8 cellular contexts compared by ENCODE assay signal in genomic region chrX:53321216-53321942, GRCh38. TPM values are rescaled to one million over a fixed set of nuclear protein-coding genes. Genes with fewer than 3 reads are reported as not detected.
DNase-seq lines count a peak whose midpoint lies in the region; ATAC-seq and TF ChIP-seq lines count a peak whose summit lies in the region.

No MANE protein-coding gene starts in this region.

- no peak overlapping the region for H3K56ac ChIP-seq in H9 (ENCODE audit: insufficient read length, low read depth, low read length)

- H3K18ac ChIP-seq in H9 (ENCODE audit: insufficient read length, low read depth, low read length) = no peak overlapping the region

- H3K4me1 Mint-ChIP-seq in H9 = peaks cover 35 to 42% of the 10 kb centered on the region in 2 experiments
- H3K4me1 Mint-ChIP-seq in activated B cell treated with CpG ODN at 0.5 μM for 24 hours = peaks cover 19% of the 10 kb centered on the region
- H3K4me1 Mint-ChIP-seq in progenitor cell of endocrine pancreas (ENCODE audit: low read depth) = peaks cover 22% of the 10 kb centered on the region

- H2BK12ac ChIP-seq in H9 (ENCODE audit: insufficient read length, low read depth, low read length) = no peak overlapping the region

- no peak overlapping the region for H2AFZ ChIP-seq in H9 (ENCODE audit: low read length)

- H3K23me2 ChIP-seq in H9 (ENCODE audit: insufficient read length, low read depth, low read length, poor library complexity, severe bottlenecking) = peaks cover 8% of the 10 kb centered on the region

- ATAC-seq in activated B cell treated with CpG ODN at 0.5 μM for 24 hours (ENCODE audit: low read depth) = peak; percentile 47
- peak; percentile 79 for ATAC-seq in Right ventricle myocardium inferior
- ATAC-seq in HG02642 (IDR thresholded peaks at IDR 0.05; ENCODE audit: poor library complexity, unreplicated experiment) = no peak

- H3K14ac ChIP-seq in H9 (ENCODE audit: insufficient read depth, low read length) = no peak overlapping the region; the same call in 1 of the 2 replicates

- no peak overlapping the region for H3K23ac ChIP-seq in H9 (ENCODE audit: insufficient read length, low read depth, low read length)

- H2BK5ac ChIP-seq in H9 (ENCODE audit: insufficient read length, low read length) = no peak overlapping the region

- H3K36me3 Mint-ChIP-seq in H9 (ENCODE audit: insufficient read depth in 1 of 3, low read depth in 3 of 3) (peaks cover 2 to 12% (median 5%) of the 10 kb centered on the region in 3 experiments; a peak in 4 of 7 replicates), activated B cell treated with CpG ODN at 0.5 μM for 24 hours (ENCODE audit: low read depth) (no peaks in the 10 kb centered on the region), progenitor cell of endocrine pancreas (ENCODE audit: insufficient read depth) (no peaks in the 10 kb centered on the region)

- no peak overlapping the region for H2BK120ac ChIP-seq in H9 (ENCODE audit: low read depth, low read length, poor library complexity, severe bottlenecking)

- no CpG with 5 or more reads among the region's 60 CpGs for WGBS in H9 (ENCODE audit: extremely low coverage, insufficient read length, low lambda C conversion rate)

- H3K4me1 ChIP-seq in H9 (ENCODE audit: insufficient read depth, low read length) = peaks cover 3% of the 10 kb centered on the region; the same call in 1 of the 2 replicates

- POLR2A ChIA-PET in activated B cell treated with CpG ODN at 0.5 μM for 24 hours (lab: Charles Lee) = interaction anchor here (1.4 kb wide), 1 partner anchor 101 kb away, joined by 4 read pairs; the partner anchor contains the start of genes RIBC1 and SMC1A

- H3K4me3 Mint-ChIP-seq in H9 (peak overlapping the region; percentile 58 to 84), activated B cell treated with CpG ODN at 0.5 μM for 24 hours (peak overlapping the region; percentile 74), progenitor cell of endocrine pancreas (ENCODE audit: low read depth) (peak overlapping the region; percentile 60)

- no peak overlapping the region for H2BK15ac ChIP-seq in H9 (ENCODE audit: low read depth, low read length)

- peaks cover 13% of the 10 kb centered on the region; the same call in 1 of the 2 replicates for H3K79me2 ChIP-seq in H9 (ENCODE audit: insufficient read depth, low read length)

- no peak overlapping the region for H4K91ac ChIP-seq in H9 (ENCODE audit: insufficient read length, low read depth, low read length)

- no peak overlapping the region for H3K27ac Mint-ChIP-seq in H9
- peak overlapping the region; percentile 4 for H3K27ac Mint-ChIP-seq in activated B cell treated with CpG ODN at 0.5 μM for 24 hours
- peak overlapping the region; percentile 1 for H3K27ac Mint-ChIP-seq in progenitor cell of endocrine pancreas

- H3K4ac ChIP-seq in H9 (ENCODE audit: low read depth, low read length) = no peak overlapping the region

- CTCF ChIA-PET in activated B cell treated with CpG ODN at 0.5 μM for 24 hours (lab: Charles Lee) = interaction anchor here (1.8 kb wide), 1 partner anchor 10 kb away, joined by 4 read pairs; no protein-coding TSS in a partner anchor

- no peak overlapping the region for H4K5ac ChIP-seq in H9 (ENCODE audit: insufficient read length, low read depth, low read length)

- H3K27me3 ChIP-seq in H9 (ENCODE audit: insufficient read depth, low read length) = no peaks in the 10 kb centered on the region

- H3K79me1 ChIP-seq in H9 (ENCODE audit: insufficient read depth, low read depth, low read length, poor library complexity, severe bottlenecking) = no peaks in the 10 kb centered on the region

- no peak overlapping the region for H2BK20ac ChIP-seq in H9 (ENCODE audit: low read depth, low read length, poor library complexity, severe bottlenecking)

- H3K27me3 Mint-ChIP-seq in H9 (ENCODE audit: low read depth) = peaks cover 59% of the 10 kb centered on the region
- H3K27me3 Mint-ChIP-seq in activated B cell treated with CpG ODN at 0.5 μM for 24 hours = peaks cover 35% of the 10 kb centered on the region
- H3K27me3 Mint-ChIP-seq in progenitor cell of endocrine pancreas = peaks cover 34% of the 10 kb centered on the region

- H3K27ac ChIP-seq in H9 (ENCODE audit: insufficient read length, low read depth, low read length) = no peak overlapping the region

- no peak overlapping the region for H3K9ac ChIP-seq in H9 (ENCODE audit: extremely low read depth, insufficient read length, low read length)

- peaks cover 33% of the 10 kb centered on the region for H3K9me3 ChIP-seq in H9 (ENCODE audit: control insufficient read depth, low read depth, low read length)

- H3T11ph ChIP-seq in H9 (ENCODE audit: low read length) = no peak overlapping the region

- peak overlapping the region; percentile 75 for H3K4me2 ChIP-seq in H9 (ENCODE audit: insufficient read depth, insufficient read length, low read length)

- DNase-seq in H9 (no peak), activated B cell treated with CpG ODN at 0.5 μM for 24 hours (no peak), Right ventricle myocardium inferior (ENCODE audit: missing footprints) (no peak), progenitor cell of endocrine pancreas (ENCODE audit: low spot score, unreplicated experiment) (no peak), NOMO-1 treated with dmso at 0.1 percent for 144 hours (lab: John Stamatoyannopoulos, UW; ENCODE audit: unreplicated experiment) (no peak), kidney glomerular epithelial cell (lab: John Stamatoyannopoulos, UW) (no peak), SW 1271 (lab: John Stamatoyannopoulos, UW) (no peak)

- no peak overlapping the region for H4K8ac ChIP-seq in H9 (replicated peaks; ENCODE audit: insufficient read length, low read depth, low read length)

- no peak for TF ChIP-seq CTCF in H9 (conservative IDR thresholded peaks at IDR 0.05)
- no peak for TF ChIP-seq CTCF in activated B cell treated with CpG ODN at 0.5 μM for 24 hours (IDR thresholded peaks at IDR 0.05)
- no peak for TF ChIP-seq CTCF in progenitor cell of endocrine pancreas (IDR thresholded peaks at IDR 0.05; ENCODE audit: unreplicated experiment)

- intact Hi-C loops in activated B cell treated with CpG ODN at 0.5 μM for 24 hours (cut with micrococcal nuclease) = no loop called here
- intact Hi-C loops in Right ventricle myocardium inferior (cut with DNase I) = no loop called here

- no peaks in the 10 kb centered on the region for H4K20me1 ChIP-seq in H9 (ENCODE audit: control insufficient read depth, insufficient read depth, insufficient read length)

- H3K9me3 Mint-ChIP-seq in H9 (peaks cover 76 to 78% of the 10 kb centered on the region in 2 experiments), activated B cell treated with CpG ODN at 0.5 μM for 24 hours (no peaks in the 10 kb centered on the region), progenitor cell of endocrine pancreas (ENCODE audit: low read depth) (no peaks in the 10 kb centered on the region)

- H2AK5ac ChIP-seq in H9 (ENCODE audit: insufficient read length, low read length) = no peak overlapping the region

RNA-seq across cellular contexts. Expression of gene IQSEC2, which starts 40.0 kb away (rescaled TPM):
- 7.0 and 8.4 TPM in 2 replicates for total RNA-seq in H9 (2021)
- 0.24 and 0.53 TPM in 2 replicates for total RNA-seq in activated B cell treated with CpG ODN at 0.5 μM for 24 hours
- total RNA-seq in Right ventricle myocardium inferior = 11.6 TPM
- 15.1 and 18.1 TPM in 2 replicates for total RNA-seq in progenitor cell of endocrine pancreas

Comparison
In these comparisons a context has a peak if more than half of its experiments do, and no peak if none do; other contexts are left out.
1. H3K27ac Mint-ChIP-seq: peak in activated B cell treated with CpG ODN at 0.5 μM for 24 hours (single experiment) and progenitor cell of endocrine pancreas (single experiment); none in H9 (0 of 3).
2. Peak in every context shown above with its lines, with median percentiles within 50 percentile points of each other: H3K4me3 Mint-ChIP-seq.